1 cellular context compared by ENCODE assay signal in the genomic region with DNA sequence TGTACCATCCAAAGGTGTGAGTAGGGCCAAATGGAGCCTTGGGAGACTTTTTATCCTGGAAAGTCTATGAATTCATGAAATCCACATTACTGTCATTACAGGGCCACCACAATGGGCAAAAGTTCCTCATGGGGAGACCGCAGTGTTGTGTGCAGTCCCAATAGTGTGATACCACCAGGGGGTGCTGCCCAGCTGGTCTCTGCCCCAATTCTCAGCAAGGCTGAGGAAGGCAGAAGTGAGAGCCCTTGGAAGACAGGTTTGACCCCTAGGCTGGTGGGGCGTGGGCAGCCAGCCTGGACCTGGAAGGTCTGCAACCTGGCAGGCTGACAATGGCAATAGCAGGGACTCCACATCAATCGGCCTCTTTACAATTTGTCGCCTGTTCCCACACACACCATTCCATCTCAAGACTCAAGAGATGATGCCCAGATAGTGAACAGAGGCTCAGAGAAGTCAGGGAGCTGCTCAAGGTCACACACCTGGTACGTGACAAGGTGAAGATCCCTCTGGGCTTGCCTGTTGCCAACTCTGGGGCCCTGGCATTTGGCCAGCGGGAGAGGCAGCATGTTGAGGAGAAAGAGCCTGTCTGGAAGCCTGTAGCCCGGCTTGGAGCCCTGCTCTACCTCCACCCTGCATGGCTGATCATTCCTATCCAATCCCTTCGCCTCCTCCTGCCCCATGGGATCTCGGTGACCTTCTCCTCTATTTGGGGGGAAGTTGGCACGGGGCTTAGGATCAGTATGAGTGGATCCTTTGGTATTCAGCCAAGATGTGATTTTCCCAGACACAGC.
TF ChIP-seq lines count a peak whose summit lies in the region.

No MANE protein-coding gene starts in this region.

TF ChIP-seq in HEK293, 187 proteins besides CTCF, POLR2A, EP300 and RAD21 (continued from another document):
- TF ChIP-seq, protein P1, sequence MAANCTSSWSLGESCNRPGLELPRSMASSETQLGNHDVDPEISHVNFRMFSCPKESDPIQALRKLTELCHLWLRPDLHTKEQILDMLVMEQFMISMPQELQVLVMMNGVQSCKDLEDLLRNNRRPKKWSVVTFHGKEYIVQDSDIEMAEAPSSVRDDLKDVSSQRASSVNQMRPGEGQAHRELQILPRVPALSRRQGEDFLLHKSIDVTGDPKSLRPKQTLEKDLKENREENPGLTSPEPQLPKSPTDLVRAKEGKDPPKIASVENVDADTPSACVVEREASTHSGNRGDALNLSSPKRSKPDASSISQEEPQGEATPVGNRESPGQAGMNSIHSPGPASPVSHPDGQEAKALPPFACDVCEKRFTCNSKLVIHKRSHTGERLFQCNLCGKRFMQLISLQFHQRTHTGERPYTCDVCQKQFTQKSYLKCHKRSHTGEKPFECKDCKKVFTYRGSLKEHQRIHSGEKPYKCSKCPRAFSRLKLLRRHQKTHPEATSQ (tag by site-specific recombination; IDR thresholded peaks at IDR 0.05), result no peak
- TF ChIP-seq ZNF2 (tag by site-specific recombination; IDR thresholded peaks at IDR 0.05), result no peak
- TF ChIP-seq YY2 (tag by site-specific recombination; IDR thresholded peaks at IDR 0.05), result no peak
- TF ChIP-seq ZNF169 (tag by site-specific recombination; IDR thresholded peaks at IDR 0.05), result no peak
- TF ChIP-seq REPIN1 (tag by site-specific recombination; IDR thresholded peaks at IDR 0.05; ENCODE audit: low read depth), result no peak
- TF ChIP-seq, protein P2, sequence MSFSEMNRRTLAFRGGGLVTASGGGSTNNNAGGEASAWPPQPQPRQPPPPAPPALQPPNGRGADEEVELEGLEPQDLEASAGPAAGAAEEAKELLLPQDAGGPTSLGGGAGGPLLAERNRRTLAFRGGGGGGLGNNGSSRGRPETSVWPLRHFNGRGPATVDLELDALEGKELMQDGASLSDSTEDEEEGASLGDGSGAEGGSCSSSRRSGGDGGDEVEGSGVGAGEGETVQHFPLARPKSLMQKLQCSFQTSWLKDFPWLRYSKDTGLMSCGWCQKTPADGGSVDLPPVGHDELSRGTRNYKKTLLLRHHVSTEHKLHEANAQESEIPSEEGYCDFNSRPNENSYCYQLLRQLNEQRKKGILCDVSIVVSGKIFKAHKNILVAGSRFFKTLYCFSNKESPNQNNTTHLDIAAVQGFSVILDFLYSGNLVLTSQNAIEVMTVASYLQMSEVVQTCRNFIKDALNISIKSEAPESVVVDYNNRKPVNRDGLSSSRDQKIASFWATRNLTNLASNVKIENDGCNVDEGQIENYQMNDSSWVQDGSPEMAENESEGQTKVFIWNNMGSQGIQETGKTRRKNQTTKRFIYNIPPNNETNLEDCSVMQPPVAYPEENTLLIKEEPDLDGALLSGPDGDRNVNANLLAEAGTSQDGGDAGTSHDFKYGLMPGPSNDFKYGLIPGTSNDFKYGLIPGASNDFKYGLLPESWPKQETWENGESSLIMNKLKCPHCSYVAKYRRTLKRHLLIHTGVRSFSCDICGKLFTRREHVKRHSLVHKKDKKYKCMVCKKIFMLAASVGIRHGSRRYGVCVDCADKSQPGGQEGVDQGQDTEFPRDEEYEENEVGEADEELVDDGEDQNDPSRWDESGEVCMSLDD (tag by site-specific recombination; IDR thresholded peaks at IDR 0.05), result no peak
- no peak for TF ChIP-seq ZNF555 (tag by site-specific recombination; conservative IDR thresholded peaks at IDR 0.05)
- no peak for TF ChIP-seq ZNF391 (tag by site-specific recombination; IDR thresholded peaks at IDR 0.05; ENCODE audit: borderline replicate concordance, low read depth)
- peak; percentile 63 for TF ChIP-seq ZNF600 (tag by site-specific recombination; IDR thresholded peaks at IDR 0.05)
- TF ChIP-seq, protein P3, sequence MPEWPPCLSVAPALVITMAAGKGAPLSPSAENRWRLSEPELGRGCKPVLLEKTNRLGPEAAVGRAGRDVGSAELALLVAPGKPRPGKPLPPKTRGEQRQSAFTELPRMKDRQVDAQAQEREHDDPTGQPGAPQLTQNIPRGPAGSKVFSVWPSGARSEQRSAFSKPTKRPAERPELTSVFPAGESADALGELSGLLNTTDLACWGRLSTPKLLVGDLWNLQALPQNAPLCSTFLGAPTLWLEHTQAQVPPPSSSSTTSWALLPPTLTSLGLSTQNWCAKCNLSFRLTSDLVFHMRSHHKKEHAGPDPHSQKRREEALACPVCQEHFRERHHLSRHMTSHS (tag by site-specific recombination; IDR thresholded peaks at IDR 0.05), result no peak
- no peak for TF ChIP-seq ZNF521 (tag by site-specific recombination; IDR thresholded peaks at IDR 0.05)
- TF ChIP-seq KLF7 (tag by site-specific recombination; IDR thresholded peaks at IDR 0.05; ENCODE audit: borderline replicate concordance), result no peak
- no peak for TF ChIP-seq ZNF629 (tag by site-specific recombination; IDR thresholded peaks at IDR 0.05)
- TF ChIP-seq ZFP3 (tag by site-specific recombination; IDR thresholded peaks at IDR 0.05; ENCODE audit: low read depth), result no peak
- TF ChIP-seq, protein P4, sequence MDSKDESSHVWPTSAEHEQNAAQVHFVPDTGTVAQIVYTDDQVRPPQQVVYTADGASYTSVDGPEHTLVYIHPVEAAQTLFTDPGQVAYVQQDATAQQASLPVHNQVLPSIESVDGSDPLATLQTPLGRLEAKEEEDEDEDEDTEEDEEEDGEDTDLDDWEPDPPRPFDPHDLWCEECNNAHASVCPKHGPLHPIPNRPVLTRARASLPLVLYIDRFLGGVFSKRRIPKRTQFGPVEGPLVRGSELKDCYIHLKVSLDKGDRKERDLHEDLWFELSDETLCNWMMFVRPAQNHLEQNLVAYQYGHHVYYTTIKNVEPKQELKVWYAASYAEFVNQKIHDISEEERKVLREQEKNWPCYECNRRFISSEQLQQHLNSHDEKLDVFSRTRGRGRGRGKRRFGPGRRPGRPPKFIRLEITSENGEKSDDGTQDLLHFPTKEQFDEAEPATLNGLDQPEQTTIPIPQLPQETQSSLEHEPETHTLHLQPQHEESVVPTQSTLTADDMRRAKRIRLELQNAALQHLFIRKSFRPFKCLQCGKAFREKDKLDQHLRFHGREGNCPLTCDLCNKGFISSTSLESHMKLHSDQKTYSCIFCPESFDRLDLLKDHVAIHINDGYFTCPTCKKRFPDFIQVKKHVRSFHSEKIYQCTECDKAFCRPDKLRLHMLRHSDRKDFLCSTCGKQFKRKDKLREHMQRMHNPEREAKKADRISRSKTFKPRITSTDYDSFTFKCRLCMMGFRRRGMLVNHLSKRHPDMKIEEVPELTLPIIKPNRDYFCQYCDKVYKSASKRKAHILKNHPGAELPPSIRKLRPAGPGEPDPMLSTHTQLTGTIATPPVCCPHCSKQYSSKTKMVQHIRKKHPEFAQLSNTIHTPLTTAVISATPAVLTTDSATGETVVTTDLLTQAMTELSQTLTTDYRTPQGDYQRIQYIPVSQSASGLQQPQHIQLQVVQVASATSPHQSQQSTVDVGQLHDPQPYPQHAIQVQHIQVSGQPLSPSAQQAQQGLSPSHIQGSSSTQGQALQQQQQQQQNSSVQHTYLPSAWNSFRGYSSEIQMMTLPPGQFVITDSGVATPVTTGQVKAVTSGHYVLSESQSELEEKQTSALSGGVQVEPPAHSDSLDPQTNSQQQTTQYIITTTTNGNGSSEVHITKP (tag by site-specific recombination; IDR thresholded peaks at IDR 0.05), result no peak
- TF ChIP-seq ZNF211 (tag by site-specific recombination; IDR thresholded peaks at IDR 0.05; ENCODE audit: low read depth), result no peak
- TF ChIP-seq SCRT1 (tag by site-specific recombination; IDR thresholded peaks at IDR 0.05; ENCODE audit: borderline replicate concordance), result no peak
- no peak for TF ChIP-seq ZNF175 (tag by site-specific recombination; IDR thresholded peaks at IDR 0.05)
- no peak for TF ChIP-seq GLI4 (tag by site-specific recombination; IDR thresholded peaks at IDR 0.05)
- TF ChIP-seq, protein P5, sequence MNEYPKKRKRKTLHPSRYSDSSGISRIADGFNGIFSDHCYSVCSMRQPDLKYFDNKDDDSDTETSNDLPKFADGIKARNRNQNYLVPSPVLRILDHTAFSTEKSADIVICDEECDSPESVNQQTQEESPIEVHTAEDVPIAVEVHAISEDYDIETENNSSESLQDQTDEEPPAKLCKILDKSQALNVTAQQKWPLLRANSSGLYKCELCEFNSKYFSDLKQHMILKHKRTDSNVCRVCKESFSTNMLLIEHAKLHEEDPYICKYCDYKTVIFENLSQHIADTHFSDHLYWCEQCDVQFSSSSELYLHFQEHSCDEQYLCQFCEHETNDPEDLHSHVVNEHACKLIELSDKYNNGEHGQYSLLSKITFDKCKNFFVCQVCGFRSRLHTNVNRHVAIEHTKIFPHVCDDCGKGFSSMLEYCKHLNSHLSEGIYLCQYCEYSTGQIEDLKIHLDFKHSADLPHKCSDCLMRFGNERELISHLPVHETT (tag by site-specific recombination; IDR thresholded peaks at IDR 0.05), result no peak
- TF ChIP-seq ZNF791 (tag by site-specific recombination; IDR thresholded peaks at IDR 0.05), result no peak
- TF ChIP-seq OVOL3 (tag by site-specific recombination; IDR thresholded peaks at IDR 0.05), result no peak
- 0 out of 2 replicates have a peak, but pooled peaks have one; percentile 19 for TF ChIP-seq ZIC2 (tag by site-specific recombination; IDR thresholded peaks at IDR 0.05)
- no peak for TF ChIP-seq ZNF473 (tag by site-specific recombination; IDR thresholded peaks at IDR 0.05)
- TF ChIP-seq, protein P6, sequence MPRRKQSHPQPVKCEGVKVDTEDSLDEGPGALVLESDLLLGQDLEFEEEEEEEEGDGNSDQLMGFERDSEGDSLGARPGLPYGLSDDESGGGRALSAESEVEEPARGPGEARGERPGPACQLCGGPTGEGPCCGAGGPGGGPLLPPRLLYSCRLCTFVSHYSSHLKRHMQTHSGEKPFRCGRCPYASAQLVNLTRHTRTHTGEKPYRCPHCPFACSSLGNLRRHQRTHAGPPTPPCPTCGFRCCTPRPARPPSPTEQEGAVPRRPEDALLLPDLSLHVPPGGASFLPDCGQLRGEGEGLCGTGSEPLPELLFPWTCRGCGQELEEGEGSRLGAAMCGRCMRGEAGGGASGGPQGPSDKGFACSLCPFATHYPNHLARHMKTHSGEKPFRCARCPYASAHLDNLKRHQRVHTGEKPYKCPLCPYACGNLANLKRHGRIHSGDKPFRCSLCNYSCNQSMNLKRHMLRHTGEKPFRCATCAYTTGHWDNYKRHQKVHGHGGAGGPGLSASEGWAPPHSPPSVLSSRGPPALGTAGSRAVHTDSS (tag by site-specific recombination; IDR thresholded peaks at IDR 0.05), result no peak
- TF ChIP-seq ZNF701 (tag by site-specific recombination; IDR thresholded peaks at IDR 0.05), result no peak
